Comparison of ENCODE assay signal across 18 cellular contexts in genomic region chr20:38861071-38861401, GRCh38. TPM values are rescaled to one million over a fixed set of nuclear protein-coding genes. Genes with fewer than 3 reads are reported as not detected.
DNase-seq lines count a peak whose midpoint lies in the region; ATAC-seq, FAIRE-seq and TF ChIP-seq lines count a peak whose summit lies in the region.
"Had no signal": no experiment of that assay in that cellular context is flagged by ENCODE, and none has a peak within 500 bp of the region (broad histone marks: within the 10 kb centered on the region; RNA-seq: fewer than 3 reads in every experiment).

No MANE protein-coding gene starts in this region.

- DNase-seq in activated naive CD4-positive, alpha-beta T cell treated with anti-CD3 and anti-CD28 coated beads, Interleukin-2, amount 50 U/mL, for 72 hours (ENCODE audit: low spot score in 2 of 2): no peak
- DNase-seq in activated naive CD4-positive, alpha-beta T cell treated with Interleukin-2 at 50 U/mL for 16 hours: no peak
- DNase-seq in GM23338 (ENCODE audit: low spot score) (no peak), GM12878 (ENCODE audit: low read depth, low spot score) (no peak), endodermal cell (no peak)
- DNase-seq: activated naive CD4-positive, alpha-beta T cell treated with anti-CD3 and anti-CD28 coated beads, Interleukin-2, amount 50 U/mL, for 16 hours; GOT3; left ventricle myocardium superior; NCI-H1105 treated with DMSO at 0.1 percent for 48 hours; occipital lobe; stimulated activated naive CD8-positive, alpha-beta T cell treated with anti-CD3 and anti-CD28 coated beads, Interleukin-15, amount 100 ng/mL, for 72 hours; upper lobe of left lung had no signal

- in situ Hi-C loops in GM12878 (cut with MboI): no loop called here

- H3K9me2 ChIP-seq in GM23338 (ENCODE audit: insufficient read depth): 0 out of 2 replicates have a peak, but pooled peaks cover 6% of the 10 kb centered on the region

- H2AFZ ChIP-seq in GM23338 (no peak overlapping the region), GM12878 (ENCODE audit: control insufficient read depth, low read depth, low read length) (no peak overlapping the region)

- H3K9me3 ChIP-seq in GM12878 (replicated peaks; ENCODE audit: control insufficient read depth, insufficient read depth, low read length) (no peaks in the 10 kb centered on the region), endodermal cell (ENCODE audit: control insufficient read depth, low read length) (no peaks in the 10 kb centered on the region)
- H3K9me3 ChIP-seq: upper lobe of left lung had no signal

- RAD21 ChIA-PET in GM12878 (lab: Charles Lee; ENCODE audit: unreplicated experiment): interaction anchor here (0.6 to 10.1 kb wide), 12 partner anchors 10 to 100 kb away, joined by 3 to 125 read pairs (median 6); partner anchors contain the start of gene PPP1R16B

- peak overlapping the region; percentile 42 to 84 for H3K27ac Mint-ChIP-seq in activated naive CD4-positive, alpha-beta T cell treated with anti-CD3 and anti-CD28 coated beads, Interleukin-2, amount 50 U/mL, for 72 hours
- H3K27ac Mint-ChIP-seq in GM23338 (0 out of 2 replicates have a peak overlapping the region, but pooled peaks have one; percentile 35), endodermal cell (no peak overlapping the region)
- H3K27ac Mint-ChIP-seq in stimulated activated memory B cell treated with anti-CD40 and anti-IgM and Interleukin-4, amounts not matched to agents 10 μg/mL and 1 μg/mL and 100 μg/mL, for 72 hours: peak overlapping the region; percentile 93

- H3K36me3 Mint-ChIP-seq in activated naive CD4-positive, alpha-beta T cell treated with anti-CD3 and anti-CD28 coated beads, Interleukin-2, amount 50 U/mL, for 72 hours: peaks cover 6 to 7% of the 10 kb centered on the region in 2 donors
- H3K36me3 Mint-ChIP-seq in GM23338 (ENCODE audit: low read depth): no peaks in the 10 kb centered on the region
- H3K36me3 Mint-ChIP-seq in stimulated activated memory B cell treated with anti-CD40 and anti-IgM and Interleukin-4, amounts not matched to agents 10 μg/mL and 1 μg/mL and 100 μg/mL, for 72 hours: peaks cover 17% of the 10 kb centered on the region
- peaks cover 2% of the 10 kb centered on the region for H3K36me3 Mint-ChIP-seq in endodermal cell (ENCODE audit: low read depth)

- peaks cover 3% of the 10 kb centered on the region; the same call in 1 of the 2 replicates for H3F3A ChIP-seq in GM23338 (replicated peaks; ENCODE audit: low read depth)

- POLR2A ChIA-PET in GM12878 (lab: Charles Lee): interaction anchor here (0.8 to 9.9 kb wide), 8 partner anchors 11 to 55 kb away, joined by 3 to 93 read pairs (median 18); partner anchors contain the start of gene PPP1R16B

- intact Hi-C loops in GM12878 (cut with micrococcal nuclease; ENCODE audit: unreplicated experiment): no loop called here

- BruUV-seq in GM12878 (replicated peaks; lab: Mats Ljungman, UMichigan): no TSS peak

- TF ChIP-seq CTCF in GM23338 (conservative IDR thresholded peaks at IDR 0.05; ENCODE audit: low read depth in 2 of 2): no peak
- TF ChIP-seq CTCF in GM12878 (IDR thresholded peaks at IDR 0.05 in 2 of 3, conservative IDR thresholded peaks at IDR 0.05 in 1 of 3; ENCODE audit: control insufficient read depth in 2 of 3, extremely low read depth in 1 of 3, insufficient read depth in 1 of 3, low read depth in 3 of 3, low read length in 3 of 3): no peak
- TF ChIP-seq CTCF in endodermal cell (conservative IDR thresholded peaks at IDR 0.05): no peak

- H3K9ac ChIP-seq in GM12878 (ENCODE audit: control insufficient read depth, insufficient read depth, low read length) (peak overlapping the region; percentile 34; the same call in 1 of the 2 replicates), endodermal cell (ENCODE audit: extremely low read depth, low read length, poor library complexity, severe bottlenecking) (no peak overlapping the region)

- no peak for TF ChIP-seq RAD21 in GM12878 (IDR thresholded peaks at IDR 0.05; ENCODE audit: insufficient read depth, low read depth, low read length)

- H3K27ac ChIP-seq in GM23338 (ENCODE audit: low read depth) (no peak overlapping the region), GM12878 (ENCODE audit: control insufficient read depth, insufficient read depth) (peak overlapping the region; percentile 97), endodermal cell (ENCODE audit: low read depth, low read length) (no peak overlapping the region)
- H3K27ac ChIP-seq: upper lobe of left lung, VCaP had no signal

- SMC1A ChIA-PET in GM12878 (lab: Charles Lee; ENCODE audit: uncharacterized antibody, unreplicated experiment): interaction anchor here (0.7 to 13.6 kb wide), 13 partner anchors 16 to 185 kb away, joined by 3 to 248 read pairs (median 7); partner anchors contain the start of gene PPP1R16B

- H3K36me3 ChIP-seq in GM23338 (ENCODE audit: insufficient read depth) (no peaks in the 10 kb centered on the region), GM12878 (ENCODE audit: control insufficient read depth in 2 of 2, insufficient read depth in 2 of 2, low read length in 1 of 2) (peaks cover 2 to 11% of the 10 kb centered on the region in 2 experiments), endodermal cell (ENCODE audit: control insufficient read depth, insufficient read depth, low read length) (no peaks in the 10 kb centered on the region)
- H3K36me3 ChIP-seq: upper lobe of left lung had no signal

- H4K20me1 ChIP-seq in GM23338 (replicated peaks; ENCODE audit: insufficient read depth): no peaks in the 10 kb centered on the region
- H4K20me1 ChIP-seq in GM12878 (ENCODE audit: control insufficient read depth, insufficient read depth): no peaks in the 10 kb centered on the region

- no peaks in the 10 kb centered on the region for H3K27me3 ChIP-seq in GM23338 (ENCODE audit: insufficient read depth)
- H3K27me3 ChIP-seq in GM12878 (replicated peaks in 1 of 2; ENCODE audit: control insufficient read depth in 2 of 2, insufficient read depth in 2 of 2, low read length in 1 of 2): no peaks in the 10 kb centered on the region
- H3K27me3 ChIP-seq in endodermal cell (ENCODE audit: control insufficient read depth, insufficient read depth, low read length, poor library complexity, severe bottlenecking): no peaks in the 10 kb centered on the region
- H3K27me3 ChIP-seq: upper lobe of left lung had no signal

- no peaks in the 10 kb centered on the region for H3K9me3 Mint-ChIP-seq in activated naive CD4-positive, alpha-beta T cell treated with anti-CD3 and anti-CD28 coated beads, Interleukin-2, amount 50 U/mL, for 72 hours
- H3K9me3 Mint-ChIP-seq in GM23338 (no peaks in the 10 kb centered on the region), endodermal cell (no peaks in the 10 kb centered on the region)
- H3K9me3 Mint-ChIP-seq in stimulated activated memory B cell treated with anti-CD40 and anti-IgM and Interleukin-4, amounts not matched to agents 10 μg/mL and 1 μg/mL and 100 μg/mL, for 72 hours: no peaks in the 10 kb centered on the region
- H3K9me3 Mint-ChIP-seq: stimulated activated naive CD8-positive, alpha-beta T cell treated with anti-CD3 and anti-CD28 coated beads, Interleukin-15, amount 100 ng/mL, for 72 hours had no signal

- H3K4me1 Mint-ChIP-seq in GM23338: peaks cover 7% of the 10 kb centered on the region
- peaks cover 91% of the 10 kb centered on the region for H3K4me1 Mint-ChIP-seq in stimulated activated memory B cell treated with anti-CD40 and anti-IgM and Interleukin-4, amounts not matched to agents 10 μg/mL and 1 μg/mL and 100 μg/mL, for 72 hours
- peaks cover 5% of the 10 kb centered on the region for H3K4me1 Mint-ChIP-seq in endodermal cell

- CTCF ChIA-PET in GM12878 (lab: Yijun Ruan, JAX): interaction anchor here (0.6 to 9.1 kb wide), 20 partner anchors 8 to 153 kb away, joined by 3 to 160 read pairs (median 6); partner anchors contain the start of gene PPP1R16B

- TF ChIP-seq EP300 in GM12878 (IDR thresholded peaks at IDR 0.05; ENCODE audit: borderline replicate concordance in 1 of 2, control insufficient read depth in 1 of 2, low read depth in 2 of 2, low read length in 2 of 2): no peak

- H3K4me2 ChIP-seq in GM23338 (no peak overlapping the region), GM12878 (ENCODE audit: control insufficient read depth, insufficient read depth) (peak overlapping the region; percentile 21)

- no peak overlapping the region for H3K4me3 ChIP-seq in GM23338
- H3K4me3 ChIP-seq in GM12878: no peak overlapping the region
- H3K4me3 ChIP-seq in endodermal cell (ENCODE audit: low read length): no peak overlapping the region
- H3K4me3 ChIP-seq: upper lobe of left lung had no signal

- peaks cover 5% of the 10 kb centered on the region for H3K4me1 ChIP-seq in GM23338 (ENCODE audit: insufficient read depth)
- H3K4me1 ChIP-seq in GM12878 (ENCODE audit: control insufficient read depth, insufficient read depth, low read length): peaks cover 79% of the 10 kb centered on the region
- H3K4me1 ChIP-seq in endodermal cell (ENCODE audit: control insufficient read depth, insufficient read depth, low read length): peaks cover 3% of the 10 kb centered on the region

- peaks cover 6% of the 10 kb centered on the region for H3K27me3 Mint-ChIP-seq in GM23338 (ENCODE audit: insufficient read depth, low read depth, poor library complexity)
- no peaks in the 10 kb centered on the region for H3K27me3 Mint-ChIP-seq in stimulated activated memory B cell treated with anti-CD40 and anti-IgM and Interleukin-4, amounts not matched to agents 10 μg/mL and 1 μg/mL and 100 μg/mL, for 72 hours
- H3K27me3 Mint-ChIP-seq in endodermal cell (ENCODE audit: insufficient read depth): no peaks in the 10 kb centered on the region
- H3K27me3 Mint-ChIP-seq: stimulated activated naive CD8-positive, alpha-beta T cell treated with anti-CD3 and anti-CD28 coated beads, Interleukin-15, amount 100 ng/mL, for 72 hours had no signal

- WGBS in GM12878 (ENCODE audit: insufficient coverage, insufficient replicate concordance, low lambda C conversion rate, missing lambda C conversion rate): 0% methylated on average over 1 of the region's 1 CpG
- WGBS in endodermal cell (ENCODE audit: insufficient coverage in 1 of 2, insufficient read length in 1 of 2), 2 experiments: 80% methylated on average over 1 of the region's 1 CpG; no CpG with 5 or more reads in 1 of the 2 experiments

- H3K4me3 Mint-ChIP-seq in GM23338: no peak overlapping the region
- no peak overlapping the region for H3K4me3 Mint-ChIP-seq in stimulated activated memory B cell treated with anti-CD40 and anti-IgM and Interleukin-4, amounts not matched to agents 10 μg/mL and 1 μg/mL and 100 μg/mL, for 72 hours
- H3K4me3 Mint-ChIP-seq in endodermal cell: no peak overlapping the region
- H3K4me3 Mint-ChIP-seq: stimulated activated naive CD8-positive, alpha-beta T cell treated with anti-CD3 and anti-CD28 coated beads, Interleukin-15, amount 100 ng/mL, for 72 hours had no signal

- ATAC-seq in activated naive CD4-positive, alpha-beta T cell treated with anti-CD3 and anti-CD28 coated beads, Interleukin-2, amount 50 U/mL, for 72 hours: no peak
- ATAC-seq in GM23338 (no peak), GM12878 (no peak), GM18502 (IDR thresholded peaks at IDR 0.05; ENCODE audit: poor library complexity, unreplicated experiment) (no peak), HG02623 (IDR thresholded peaks at IDR 0.05; ENCODE audit: unreplicated experiment) (no peak)
- no peak for ATAC-seq in stimulated activated memory B cell treated with anti-CD40 and anti-IgM and Interleukin-4, amounts not matched to agents 10 μg/mL and 1 μg/mL and 100 μg/mL, for 72 hours
- ATAC-seq: left ventricle myocardium superior; stimulated activated naive CD8-positive, alpha-beta T cell treated with anti-CD3 and anti-CD28 coated beads, Interleukin-15, amount 100 ng/mL, for 72 hours had no signal

- FAIRE-seq in GM12878 (lab: Jason Lieb, UNC): no peak
- FAIRE-seq: endometrium had no signal

- H3K79me2 ChIP-seq in GM23338 (replicated peaks; ENCODE audit: insufficient read depth): no peaks in the 10 kb centered on the region
- H3K79me2 ChIP-seq in GM12878 (ENCODE audit: control insufficient read depth, insufficient read depth, low read length): peaks cover 82% of the 10 kb centered on the region

- TF ChIP-seq POLR2A in GM12878 (IDR thresholded peaks at IDR 0.05; ENCODE audit: low read depth, low read length): no peak

RNA-seq across cellular contexts. Expression of gene PPP1R16B, which starts 55.5 kb away (rescaled TPM):
- total RNA-seq in activated naive CD4-positive, alpha-beta T cell treated with anti-CD3 and anti-CD28 coated beads, Interleukin-2, amount 50 U/mL, for 72 hours: 10 to 100 TPM; 45.5 to 80.4 TPM
- total RNA-seq in GM23338 (2014; rRNA removed; shearing (Covaris generic)): 11.5 and 12.0 TPM in 2 replicates
- polyA plus RNA-seq in GM23338 (2016; fragmentation: Nextera tagmentation; extraction: Ambion mirVana) (1.5 and 1.6 TPM in 2 replicates), GM12878 (2011; rRNA removed) (48.4 and 66.8 TPM in 2 replicates), GM12878 (2014; fragmentation: Illumina TruSeq; extraction: Trizol) (54.4 and 64.6 TPM in 2 replicates), GM12878 (2014; fragmentation: Nextera tagmentation; extraction: Ambion mirVana) (10 to 100 TPM; 13.4 to 14.2 TPM), GM12878 (2014; rRNA removed) (61.4 and 61.5 TPM in 2 replicates), GM12878 (2016; fragmentation: Nextera tagmentation; extraction: Ambion mirVana) (10 to 100 TPM; 72.2 to 77.5 TPM)
- 41.2 and 47.8 TPM in 2 replicates for total RNA-seq in GM12878 (2013; cell fraction: nucleolus; rRNA removed)
- total RNA-seq in GM12878 (2014; rRNA removed) (81.0 and 83.9 TPM in 2 replicates), GM12878 (2014; rRNA removed; fragmentation: Illumina TruSeq; extraction: Trizol) (63.2 and 66.5 TPM in 2 replicates), GM12878 (2021) (89.9 and 90.2 TPM in 2 replicates), endodermal cell (10 to 100 TPM in 1 of 2 donors, 1 to 10 TPM in 1; 6.7 to 15.3 TPM)
- polyA plus RNA-seq in GM12878 (2011; ENCODE audit: low read depth): 42.7 TPM
- polyA plus RNA-seq in GM12878 (2011; cell fraction: cytosol; rRNA removed): 71.6 and 82.8 TPM in 2 replicates
- 64.3 and 67.1 TPM in 2 replicates for polyA plus RNA-seq in GM12878 (2011; cell fraction: nucleus; rRNA removed)
- polyA plus RNA-seq in GM12878 (2012): 56.6 and 60.9 TPM in 2 replicates
- polyA minus RNA-seq in GM12878 (2011; rRNA and poly(A)+ RNA removed): 111 and 162 TPM in 2 replicates
- 42.0 and 46.7 TPM in 2 replicates for polyA minus RNA-seq in GM12878 (2011; cell fraction: cytosol; rRNA and poly(A)+ RNA removed)
- polyA minus RNA-seq in GM12878 (2011; cell fraction: nucleus; rRNA and poly(A)+ RNA removed): 13.7 and 24.2 TPM in 2 replicates
- polyA plus RNA-seq in endodermal cell (2013, experiment 1 of 2): 2.5 TPM
- polyA plus RNA-seq in endodermal cell (2013, experiment 2 of 2): 2.3 TPM
- total RNA-seq: Calu3 had no signal
